ENCODE assay signal across 18 cellular contexts in the genomic region with DNA sequence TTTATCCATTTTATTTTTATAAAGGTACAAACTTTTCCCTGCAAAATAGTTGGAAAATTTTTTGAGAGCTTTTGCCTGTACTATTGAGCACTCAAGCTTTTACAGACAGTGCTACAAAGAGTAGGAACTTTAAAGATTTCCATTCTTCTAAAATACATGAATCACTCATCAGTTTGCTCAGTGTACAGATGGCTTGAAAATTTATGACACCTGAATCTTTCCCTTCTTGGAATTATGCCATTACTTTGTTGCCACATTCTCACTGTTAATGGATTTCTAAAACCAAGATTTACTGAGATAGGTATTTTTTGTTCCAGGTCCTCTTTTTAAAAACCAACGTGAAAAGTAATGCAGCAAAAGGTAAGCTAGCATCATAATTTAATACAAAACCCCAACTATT.
A peak's percentile ranks its signal among the peaks of the same experiment; 100 is the strongest.
DNase-seq lines count a peak whose midpoint lies in the region; ATAC-seq and TF ChIP-seq lines count a peak whose summit lies in the region.
"Had no signal": no experiment of that assay in that cellular context is flagged by ENCODE, and none has a peak within 500 bp of the region (broad histone marks: within the 10 kb centered on the region; RNA-seq: fewer than 3 reads in every experiment).

No MANE protein-coding gene starts in this region.

- ATAC-seq in HG02973 (IDR thresholded peaks at IDR 0.05; ENCODE audit: unreplicated experiment) (no peak), HG03439 (IDR thresholded peaks at IDR 0.05; ENCODE audit: unreplicated experiment) (no peak), GM18517 (IDR thresholded peaks at IDR 0.05; ENCODE audit: unreplicated experiment) (no peak)

- TF ChIP-seq CTCF in fibroblast of mammary gland (conservative IDR thresholded peaks at IDR 0.05; ENCODE audit: control insufficient read depth, insufficient read depth, low read depth, low read length), result no peak

- DNase-seq in DMS 273 (lab: John Stamatoyannopoulos, UW; ENCODE audit: unreplicated experiment) (peak; percentile 52), NCI-H2171 treated with DMSO at 0.1 percent for 48 hours (lab: John Stamatoyannopoulos, UW) (peak; percentile 83), amniotic epithelial cell (ENCODE audit: low read depth) (peak; percentile 20), fibroblast of mammary gland (ENCODE audit: low read depth) (peak; percentile 15), NCI-H2081 treated with DMSO at 0.1 percent for 48 hours (lab: John Stamatoyannopoulos, UW) (no peak)
- DNase-seq: DND-41, GOT3, HCEC 1CT, IMR-90, NCI-H1417 treated with DMSO at 0.1 percent for 48 hours, NCI-H187, NCI-H2107, NCI-H510A treated with DMSO at 0.1 percent for 48 hours, NCI-H82, SW 1271 had no signal

- no peak overlapping the region for H3K4me3 ChIP-seq in fibroblast of mammary gland (ENCODE audit: control insufficient read depth, low read depth, low read length)
